29 cellular contexts compared by ENCODE assay signal in genomic region chr14:88911811-88912210, GRCh38.
"Had no signal": no experiment of that assay in that cellular context is flagged by ENCODE, and none has a peak within 500 bp of the region (broad histone marks: within the 10 kb centered on the region; RNA-seq: fewer than 3 reads in every experiment).

No MANE protein-coding gene starts in this region.

- H3K27ac Mint-ChIP-seq: mesothelial cell of epicardium; naive B cell; natural killer cell; nephron progenitor cell; stimulated activated effector memory CD8-positive, alpha-beta T cell treated with anti-CD3 and anti-CD28 coated beads, Interleukin-12 subunit alpha, Interleukin-12 subunit beta, amount 100 ng/mL, for 72 hours; stimulated activated naive CD8-positive, alpha-beta T cell treated with anti-CD3 and anti-CD28 coated beads, Interleukin-15, Interleukin-2, amounts not matched to agents 100 ng/mL and 50 ng/mL, for 24 hours had no signal

- ATAC-seq: heart right ventricle; left colon; left lung; natural killer cell; pancreas; right cardiac atrium; stimulated activated effector memory CD8-positive, alpha-beta T cell treated with anti-CD3 and anti-CD28 coated beads, Interleukin-12 subunit alpha, Interleukin-12 subunit beta, amount 100 ng/mL, for 72 hours; upper lobe of right lung had no signal

- H3K4me1 ChIP-seq: heart right ventricle, left lung, pancreas, prostate gland, sigmoid colon, spleen, suprapubic skin, tibial artery, upper lobe of right lung, uterus had no signal

- H3K9me3 ChIP-seq: pancreas, prostate gland, upper lobe of right lung, uterus had no signal

- H3K36me3 Mint-ChIP-seq: mesothelial cell of epicardium; stimulated activated effector memory CD8-positive, alpha-beta T cell treated with anti-CD3 and anti-CD28 coated beads, Interleukin-12 subunit alpha, Interleukin-12 subunit beta, amount 100 ng/mL, for 72 hours had no signal

- H3K4me1 Mint-ChIP-seq: mesothelial cell of epicardium; naive B cell; natural killer cell; nephron progenitor cell; stimulated activated effector memory CD8-positive, alpha-beta T cell treated with anti-CD3 and anti-CD28 coated beads, Interleukin-12 subunit alpha, Interleukin-12 subunit beta, amount 100 ng/mL, for 72 hours had no signal

- H3K27ac ChIP-seq: heart right ventricle, hepatocyte, left lung, pancreas, prostate gland, sigmoid colon, spleen, suprapubic skin, thoracic aorta, tibial artery, upper lobe of right lung, uterus had no signal

- H3K9me3 Mint-ChIP-seq: natural killer cell; stimulated activated effector memory CD8-positive, alpha-beta T cell treated with anti-CD3 and anti-CD28 coated beads, Interleukin-12 subunit alpha, Interleukin-12 subunit beta, amount 100 ng/mL, for 72 hours had no signal

- H3K36me3 ChIP-seq: heart right ventricle, left lung, pancreas, prostate gland, sigmoid colon, spleen, suprapubic skin, thoracic aorta, tibial artery, upper lobe of right lung, uterus had no signal

- H3K4me3 ChIP-seq: heart right ventricle, hepatocyte, left lung, lung, pancreas, prostate gland, sigmoid colon, spleen, suprapubic skin, thoracic aorta, tibial artery, upper lobe of right lung, uterus had no signal

- H3K79me2 ChIP-seq: hepatocyte had no signal

- H3K4me2 ChIP-seq: hepatocyte had no signal

- H3K27me3 ChIP-seq: hepatocyte, pancreas, sigmoid colon, upper lobe of right lung, uterus had no signal

- FAIRE-seq: keratinocyte, pancreas, small intestine had no signal

- DNase-seq: heart right ventricle; left colon; left lung; mesendoderm; naive B cell; natural killer cell; nephron progenitor cell; pancreas; posterior cingulate gyrus; retina; right cardiac atrium; sigmoid colon; small intestine; spleen; stimulated activated CD4-positive, alpha-beta T cell treated with anti-CD3 and anti-CD28 coated beads, Interleukin-4, amount 100 ng/mL, for 24 hours; stimulated activated naive CD4-positive, alpha-beta T cell; tibial artery; trophoblast cell; upper lobe of right lung; uterus had no signal

- H3K4me3 Mint-ChIP-seq: mesothelial cell of epicardium; naive B cell; natural killer cell; nephron progenitor cell; stimulated activated effector memory CD8-positive, alpha-beta T cell treated with anti-CD3 and anti-CD28 coated beads, Interleukin-12 subunit alpha, Interleukin-12 subunit beta, amount 100 ng/mL, for 72 hours; stimulated activated naive CD8-positive, alpha-beta T cell treated with anti-CD3 and anti-CD28 coated beads, Interleukin-15, Interleukin-2, amounts not matched to agents 100 ng/mL and 50 ng/mL, for 24 hours had no signal

- H2AFZ ChIP-seq: hepatocyte had no signal
